Comparison of ENCODE assay signal across 1 cellular context in the genomic region with DNA sequence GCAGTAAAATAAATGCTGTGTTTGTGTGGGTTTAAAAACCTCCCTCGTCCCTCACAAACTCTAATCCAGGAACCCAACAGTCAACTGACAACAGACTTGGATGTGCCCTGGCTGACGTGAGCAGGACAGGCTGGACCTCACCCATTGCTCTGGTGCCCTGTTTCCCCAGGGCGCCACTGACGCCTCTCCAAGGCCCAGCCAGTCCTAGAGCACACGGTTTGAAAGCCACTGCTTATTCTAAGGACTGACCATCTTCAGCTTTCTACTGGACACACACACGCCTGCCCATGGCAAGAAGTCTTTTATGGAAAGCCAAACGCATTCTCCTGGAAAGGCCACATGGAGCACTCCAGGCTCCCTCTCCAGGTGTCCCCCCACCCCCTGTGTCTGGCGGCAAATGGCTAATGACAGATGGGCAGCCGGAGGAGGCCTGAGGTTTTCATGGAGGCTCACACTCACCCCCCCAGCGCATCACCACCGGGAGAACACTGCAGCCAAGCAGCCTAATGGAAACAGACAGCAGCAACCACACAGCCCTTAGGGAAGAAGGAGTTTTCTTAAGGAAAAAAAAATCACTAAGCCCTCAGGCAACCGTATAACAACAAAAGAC.
TF ChIP-seq lines count a peak whose summit lies in the region.

No MANE protein-coding gene starts in this region.

TF ChIP-seq in HepG2, 621 proteins besides CTCF, POLR2A, EP300 and RAD21 (continued from another document):
- peak; percentile 50 for TF ChIP-seq ZNF687 (CRISPR knock-in tag; IDR thresholded peaks at IDR 0.05)
- no peak for TF ChIP-seq FOXP1 (IDR thresholded peaks at IDR 0.05)
- TF ChIP-seq FOXP1 (CRISPR knock-in tag; IDR thresholded peaks at IDR 0.05) = no peak
- no peak for TF ChIP-seq RXRB (CRISPR knock-in tag; IDR thresholded peaks at IDR 0.05; ENCODE audit: borderline replicate concordance)
- TF ChIP-seq, protein P1, sequence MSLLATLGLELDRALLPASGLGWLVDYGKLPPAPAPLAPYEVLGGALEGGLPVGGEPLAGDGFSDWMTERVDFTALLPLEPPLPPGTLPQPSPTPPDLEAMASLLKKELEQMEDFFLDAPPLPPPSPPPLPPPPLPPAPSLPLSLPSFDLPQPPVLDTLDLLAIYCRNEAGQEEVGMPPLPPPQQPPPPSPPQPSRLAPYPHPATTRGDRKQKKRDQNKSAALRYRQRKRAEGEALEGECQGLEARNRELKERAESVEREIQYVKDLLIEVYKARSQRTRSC (CRISPR knock-in tag; IDR thresholded peaks at IDR 0.05; ENCODE audit: low read depth) = no peak
- TF ChIP-seq ZNF33B (CRISPR knock-in tag; IDR thresholded peaks at IDR 0.05) = 0 out of 2 replicates have a peak, but pooled peaks have one; percentile 13
- no peak for TF ChIP-seq ZNF468 (CRISPR knock-in tag; IDR thresholded peaks at IDR 0.05)
- TF ChIP-seq ZKSCAN1 (IDR thresholded peaks at IDR 0.05; ENCODE audit: low read length) = no peak
- no peak for TF ChIP-seq PRDM15 (CRISPR knock-in tag; IDR thresholded peaks at IDR 0.05)
- TF ChIP-seq, protein P2, sequence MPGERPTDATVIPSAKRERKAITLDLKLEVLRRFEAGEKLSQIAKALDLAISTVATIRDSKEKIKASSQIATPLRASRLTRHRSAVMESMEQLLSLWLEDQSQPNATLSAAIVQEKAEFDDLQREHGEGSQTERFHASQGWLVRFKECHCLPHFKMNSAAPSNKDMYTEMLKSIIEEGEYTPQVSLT (CRISPR knock-in tag; IDR thresholded peaks at IDR 0.05; ENCODE audit: borderline replicate concordance, low read depth) = no peak
- TF ChIP-seq KDM3A (CRISPR knock-in tag; IDR thresholded peaks at IDR 0.05; ENCODE audit: low read depth) = no peak
- TF ChIP-seq CHCHD3 (CRISPR knock-in tag; IDR thresholded peaks at IDR 0.05) = no peak
- TF ChIP-seq ZNF720 (CRISPR knock-in tag; IDR thresholded peaks at IDR 0.05) = no peak
- TF ChIP-seq ZBTB38 (CRISPR knock-in tag; IDR thresholded peaks at IDR 0.05) = peak; percentile 74; the same call in 1 of the 2 replicates
- TF ChIP-seq ZKSCAN8 (CRISPR knock-in tag; IDR thresholded peaks at IDR 0.05; ENCODE audit: borderline replicate concordance) = no peak
- TF ChIP-seq ZEB1 (IDR thresholded peaks at IDR 0.05; ENCODE audit: insufficient replicate concordance, low read depth) = no peak
- TF ChIP-seq TEAD3 (CRISPR knock-in tag; optimal IDR thresholded peaks at IDR 0.05; ENCODE audit: borderline replicate concordance) = peak; percentile 9
- TF ChIP-seq IKZF5 (CRISPR knock-in tag; IDR thresholded peaks at IDR 0.05) = no peak
- TF ChIP-seq ATF7-NPFF (CRISPR knock-in tag; IDR thresholded peaks at IDR 0.05; ENCODE audit: low read depth) = no peak
- TF ChIP-seq ZFX (CRISPR knock-in tag; IDR thresholded peaks at IDR 0.05; ENCODE audit: low read depth) = 0 out of 2 replicates have a peak, but pooled peaks have one; percentile 7
- TF ChIP-seq KIAA2018 (CRISPR knock-in tag; IDR thresholded peaks at IDR 0.05; ENCODE audit: borderline replicate concordance) = no peak
